Comparison of ENCODE assay signal across 19 cellular contexts in the genomic region with DNA sequence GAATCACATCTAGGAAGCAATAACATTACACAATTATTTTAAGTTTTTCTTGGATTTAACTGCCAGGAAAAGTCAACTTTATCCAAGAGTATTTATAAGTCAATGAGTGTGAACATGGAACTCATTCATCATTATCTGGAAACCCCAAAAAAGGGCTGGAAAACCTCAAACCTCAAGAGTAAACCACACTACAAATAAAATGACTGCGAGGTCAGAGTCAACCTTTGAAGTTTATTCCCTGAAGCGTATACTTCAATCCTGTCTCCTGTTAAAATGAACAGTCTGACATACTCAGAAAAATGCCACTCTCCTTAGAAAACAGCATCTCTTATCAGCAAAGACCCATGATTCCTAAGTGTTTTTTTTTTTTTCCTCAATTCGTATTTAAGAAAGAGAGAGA.
"Had no signal": no experiment of that assay in that cellular context is flagged by ENCODE, and none has a peak within 500 bp of the region (broad histone marks: within the 10 kb centered on the region; RNA-seq: fewer than 3 reads in every experiment).

No MANE protein-coding gene starts in this region.

- H3K4me3 ChIP-seq: gastrocnemius medialis, upper lobe of left lung had no signal

- H3K9me3 ChIP-seq: gastrocnemius medialis, upper lobe of left lung had no signal

- H3K9me3 Mint-ChIP-seq: activated CD4-positive, alpha-beta memory T cell treated with anti-CD3 and anti-CD28 coated beads, Interleukin-2, amount 10 ng/mL, durations not matched to agents 7 days and 5 days; activated T-cell treated with anti-CD3 and anti-CD28 coated beads, Interleukin-2, amount 50 U/mL, for 72 hours; dendritic cell treated with granulocyte-macrophage colony-stimulating factor and Interleukin-4, amounts not matched to agents 40 ng/mL and 50 ng/mL, for 4 days; stimulated activated naive CD8-positive, alpha-beta T cell treated with anti-CD3 and anti-CD28 coated beads, Interleukin-15, amount 100 ng/mL, for 72 hours; T-helper 1 cell treated with Interleukin-12 subunit alpha and Interleukin-12 subunit beta and Interleukin-4 antibody, amounts not matched to agents 30 μg/mL and 1 μg/mL, for 36 hours had no signal

- H3K36me3 ChIP-seq: gastrocnemius medialis, upper lobe of left lung, WERI-Rb-1 had no signal

- H3K27ac ChIP-seq: gastrocnemius medialis, upper lobe of left lung, WERI-Rb-1 had no signal

- DNase-seq: activated CD4-positive, alpha-beta memory T cell treated with anti-CD3 and anti-CD28 coated beads, Interleukin-2, amount 10 ng/mL, durations not matched to agents 7 days and 5 days; activated CD4-positive, alpha-beta T cell treated with anti-CD3 and anti-CD28 coated beads for 4 hours; activated gamma-delta T cell; activated T-cell treated with anti-CD3 and anti-CD28 coated beads, Interleukin-2, amount 50 U/mL, for 72 hours; amniotic stem cell; cerebellar nuclear complex; effector memory CD4-positive, alpha-beta T cell; gastrocnemius medialis; kidney; mesendoderm; nephron progenitor cell; occipital lobe; right cardiac atrium; stimulated activated naive CD8-positive, alpha-beta T cell treated with anti-CD3 and anti-CD28 coated beads, Interleukin-15, amount 100 ng/mL, for 72 hours; upper lobe of left lung; WERI-Rb-1 had no signal

- H3K27me3 Mint-ChIP-seq: activated CD4-positive, alpha-beta memory T cell treated with anti-CD3 and anti-CD28 coated beads, Interleukin-2, amount 10 ng/mL, durations not matched to agents 7 days and 5 days; dendritic cell treated with granulocyte-macrophage colony-stimulating factor and Interleukin-4, amounts not matched to agents 40 ng/mL and 50 ng/mL, for 4 days had no signal

- H3K4me3 Mint-ChIP-seq: activated CD4-positive, alpha-beta memory T cell treated with anti-CD3 and anti-CD28 coated beads, Interleukin-2, amount 10 ng/mL, durations not matched to agents 7 days and 5 days; activated T-cell treated with anti-CD3 and anti-CD28 coated beads, Interleukin-2, amount 50 U/mL, for 72 hours; dendritic cell treated with granulocyte-macrophage colony-stimulating factor and Interleukin-4, amounts not matched to agents 40 ng/mL and 50 ng/mL, for 4 days; nephron progenitor cell; stimulated activated naive CD8-positive, alpha-beta T cell treated with anti-CD3 and anti-CD28 coated beads, Interleukin-15, amount 100 ng/mL, for 72 hours; T-helper 1 cell treated with Interleukin-12 subunit alpha and Interleukin-12 subunit beta and Interleukin-4 antibody, amounts not matched to agents 30 μg/mL and 1 μg/mL, for 36 hours had no signal

- H3K36me3 Mint-ChIP-seq: activated naive CD4-positive, alpha-beta T cell treated with anti-CD3 and anti-CD28 coated beads, Interleukin-2, amount 50 U/mL, for 72 hours had no signal

- ATAC-seq: activated naive CD4-positive, alpha-beta T cell treated with anti-CD3 and anti-CD28 coated beads, Interleukin-2, amount 50 U/mL, for 72 hours; activated T-cell treated with anti-CD3 and anti-CD28 coated beads, Interleukin-2, amount 50 U/mL, for 72 hours; gastrocnemius medialis; right cardiac atrium; stimulated activated naive CD8-positive, alpha-beta T cell treated with anti-CD3 and anti-CD28 coated beads, Interleukin-15, amount 100 ng/mL, for 72 hours had no signal

- H3K27ac Mint-ChIP-seq: activated CD4-positive, alpha-beta memory T cell treated with anti-CD3 and anti-CD28 coated beads, Interleukin-2, amount 10 ng/mL, durations not matched to agents 7 days and 5 days; activated naive CD4-positive, alpha-beta T cell treated with anti-CD3 and anti-CD28 coated beads, Interleukin-2, amount 50 U/mL, for 72 hours; activated T-cell treated with anti-CD3 and anti-CD28 coated beads, Interleukin-2, amount 50 U/mL, for 72 hours; dendritic cell treated with granulocyte-macrophage colony-stimulating factor and Interleukin-4, amounts not matched to agents 40 ng/mL and 50 ng/mL, for 4 days; nephron progenitor cell; stimulated activated naive CD8-positive, alpha-beta T cell treated with anti-CD3 and anti-CD28 coated beads, Interleukin-15, amount 100 ng/mL, for 72 hours; T-helper 1 cell treated with Interleukin-12 subunit alpha and Interleukin-12 subunit beta and Interleukin-4 antibody, amounts not matched to agents 30 μg/mL and 1 μg/mL, for 36 hours had no signal

- H3K4me1 ChIP-seq: gastrocnemius medialis, upper lobe of left lung had no signal

- H3K4me1 Mint-ChIP-seq: activated CD4-positive, alpha-beta memory T cell treated with anti-CD3 and anti-CD28 coated beads, Interleukin-2, amount 10 ng/mL, durations not matched to agents 7 days and 5 days; stimulated activated naive CD8-positive, alpha-beta T cell treated with anti-CD3 and anti-CD28 coated beads, Interleukin-15, amount 100 ng/mL, for 72 hours had no signal
